ENCODE assay signal across 1 cellular context in genomic region chr16:12611006-12611477, GRCh38.
A peak's percentile ranks its signal among the peaks of the same experiment; 100 is the strongest.
TF ChIP-seq lines count a peak whose summit lies in the region.

No MANE protein-coding gene starts in this region.

TF ChIP-seq in K562, 482 proteins besides CTCF, POLR2A, EP300 and RAD21 (continued from another document):
- TF ChIP-seq, protein P1, sequence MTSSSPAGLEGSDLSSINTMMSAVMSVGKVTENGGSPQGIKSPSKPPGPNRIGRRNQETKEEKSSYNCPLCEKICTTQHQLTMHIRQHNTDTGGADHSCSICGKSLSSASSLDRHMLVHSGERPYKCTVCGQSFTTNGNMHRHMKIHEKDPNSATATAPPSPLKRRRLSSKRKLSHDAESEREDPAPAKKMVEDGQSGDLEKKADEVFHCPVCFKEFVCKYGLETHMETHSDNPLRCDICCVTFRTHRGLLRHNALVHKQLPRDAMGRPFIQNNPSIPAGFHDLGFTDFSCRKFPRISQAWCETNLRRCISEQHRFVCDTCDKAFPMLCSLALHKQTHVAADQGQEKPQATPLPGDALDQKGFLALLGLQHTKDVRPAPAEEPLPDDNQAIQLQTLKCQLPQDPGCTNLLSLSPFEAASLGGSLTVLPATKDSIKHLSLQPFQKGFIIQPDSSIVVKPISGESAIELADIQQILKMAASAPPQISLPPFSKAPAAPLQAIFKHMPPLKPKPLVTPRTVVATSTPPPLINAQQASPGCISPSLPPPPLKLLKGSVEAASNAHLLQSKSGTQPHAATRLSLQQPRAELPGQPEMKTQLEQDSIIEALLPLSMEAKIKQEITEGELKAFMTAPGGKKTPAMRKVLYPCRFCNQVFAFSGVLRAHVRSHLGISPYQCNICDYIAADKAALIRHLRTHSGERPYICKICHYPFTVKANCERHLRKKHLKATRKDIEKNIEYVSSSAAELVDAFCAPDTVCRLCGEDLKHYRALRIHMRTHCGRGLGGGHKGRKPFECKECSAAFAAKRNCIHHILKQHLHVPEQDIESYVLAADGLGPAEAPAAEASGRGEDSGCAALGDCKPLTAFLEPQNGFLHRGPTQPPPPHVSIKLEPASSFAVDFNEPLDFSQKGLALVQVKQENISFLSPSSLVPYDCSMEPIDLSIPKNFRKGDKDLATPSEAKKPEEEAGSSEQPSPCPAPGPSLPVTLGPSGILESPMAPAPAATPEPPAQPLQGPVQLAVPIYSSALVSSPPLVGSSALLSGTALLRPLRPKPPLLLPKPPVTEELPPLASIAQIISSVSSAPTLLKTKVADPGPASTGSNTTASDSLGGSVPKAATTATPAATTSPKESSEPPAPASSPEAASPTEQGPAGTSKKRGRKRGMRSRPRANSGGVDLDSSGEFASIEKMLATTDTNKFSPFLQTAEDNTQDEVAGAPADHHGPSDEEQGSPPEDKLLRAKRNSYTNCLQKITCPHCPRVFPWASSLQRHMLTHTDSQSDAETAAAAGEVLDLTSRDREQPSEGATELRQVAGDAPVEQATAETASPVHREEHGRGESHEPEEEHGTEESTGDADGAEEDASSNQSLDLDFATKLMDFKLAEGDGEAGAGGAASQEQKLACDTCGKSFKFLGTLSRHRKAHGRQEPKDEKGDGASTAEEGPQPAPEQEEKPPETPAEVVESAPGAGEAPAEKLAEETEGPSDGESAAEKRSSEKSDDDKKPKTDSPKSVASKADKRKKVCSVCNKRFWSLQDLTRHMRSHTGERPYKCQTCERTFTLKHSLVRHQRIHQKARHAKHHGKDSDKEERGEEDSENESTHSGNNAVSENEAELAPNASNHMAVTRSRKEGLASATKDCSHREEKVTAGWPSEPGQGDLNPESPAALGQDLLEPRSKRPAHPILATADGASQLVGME (CRISPR knock-in tag; IDR thresholded peaks at IDR 0.05) = peak; percentile 96
- TF ChIP-seq ZBED1 (IDR thresholded peaks at IDR 0.05) (no peak), E2F3 (CRISPR knock-in tag; IDR thresholded peaks at IDR 0.05) (peak; percentile 94), ZNF785 (CRISPR knock-in tag; IDR thresholded peaks at IDR 0.05) (peak; percentile 90), GTF2A2 (tag; IDR thresholded peaks at IDR 0.05) (peak; percentile 98), KDM5B (IDR thresholded peaks at IDR 0.05; ENCODE audit: insufficient replicate concordance, low read depth, low read length) (no peak), CSDE1 (IDR thresholded peaks at IDR 0.05) (no peak), U2AF1 (optimal IDR thresholded peaks at IDR 0.05; ENCODE audit: low read depth, low read length) (no peak), ZKSCAN8 (CRISPR knock-in tag; IDR thresholded peaks at IDR 0.05) (peak; percentile 97), PRPF4 (IDR thresholded peaks at IDR 0.05; ENCODE audit: insufficient read depth, low read depth, low read length, poor library complexity, severe bottlenecking) (no peak), REST (CRISPR knock-in tag; IDR thresholded peaks at IDR 0.05; ENCODE audit: low read depth) (peak; percentile 75; the same call in 1 of the 2 replicates), RFX1 (IDR thresholded peaks at IDR 0.05) (peak; percentile 62)
- TF ChIP-seq, protein P2, sequence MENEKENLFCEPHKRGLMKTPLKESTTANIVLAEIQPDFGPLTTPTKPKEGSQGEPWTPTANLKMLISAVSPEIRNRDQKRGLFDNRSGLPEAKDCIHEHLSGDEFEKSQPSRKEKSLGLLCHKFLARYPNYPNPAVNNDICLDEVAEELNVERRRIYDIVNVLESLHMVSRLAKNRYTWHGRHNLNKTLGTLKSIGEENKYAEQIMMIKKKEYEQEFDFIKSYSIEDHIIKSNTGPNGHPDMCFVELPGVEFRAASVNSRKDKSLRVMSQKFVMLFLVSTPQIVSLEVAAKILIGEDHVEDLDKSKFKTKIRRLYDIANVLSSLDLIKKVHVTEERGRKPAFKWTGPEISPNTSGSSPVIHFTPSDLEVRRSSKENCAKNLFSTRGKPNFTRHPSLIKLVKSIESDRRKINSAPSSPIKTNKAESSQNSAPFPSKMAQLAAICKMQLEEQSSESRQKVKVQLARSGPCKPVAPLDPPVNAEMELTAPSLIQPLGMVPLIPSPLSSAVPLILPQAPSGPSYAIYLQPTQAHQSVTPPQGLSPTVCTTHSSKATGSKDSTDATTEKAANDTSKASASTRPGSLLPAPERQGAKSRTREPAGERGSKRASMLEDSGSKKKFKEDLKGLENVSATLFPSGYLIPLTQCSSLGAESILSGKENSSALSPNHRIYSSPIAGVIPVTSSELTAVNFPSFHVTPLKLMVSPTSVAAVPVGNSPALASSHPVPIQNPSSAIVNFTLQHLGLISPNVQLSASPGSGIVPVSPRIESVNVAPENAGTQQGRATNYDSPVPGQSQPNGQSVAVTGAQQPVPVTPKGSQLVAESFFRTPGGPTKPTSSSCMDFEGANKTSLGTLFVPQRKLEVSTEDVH (IDR thresholded peaks at IDR 0.05; ENCODE audit: low read depth, partially characterized antibody) = no peak
